ENCODE assay signal across 8 cellular contexts in the genomic region with DNA sequence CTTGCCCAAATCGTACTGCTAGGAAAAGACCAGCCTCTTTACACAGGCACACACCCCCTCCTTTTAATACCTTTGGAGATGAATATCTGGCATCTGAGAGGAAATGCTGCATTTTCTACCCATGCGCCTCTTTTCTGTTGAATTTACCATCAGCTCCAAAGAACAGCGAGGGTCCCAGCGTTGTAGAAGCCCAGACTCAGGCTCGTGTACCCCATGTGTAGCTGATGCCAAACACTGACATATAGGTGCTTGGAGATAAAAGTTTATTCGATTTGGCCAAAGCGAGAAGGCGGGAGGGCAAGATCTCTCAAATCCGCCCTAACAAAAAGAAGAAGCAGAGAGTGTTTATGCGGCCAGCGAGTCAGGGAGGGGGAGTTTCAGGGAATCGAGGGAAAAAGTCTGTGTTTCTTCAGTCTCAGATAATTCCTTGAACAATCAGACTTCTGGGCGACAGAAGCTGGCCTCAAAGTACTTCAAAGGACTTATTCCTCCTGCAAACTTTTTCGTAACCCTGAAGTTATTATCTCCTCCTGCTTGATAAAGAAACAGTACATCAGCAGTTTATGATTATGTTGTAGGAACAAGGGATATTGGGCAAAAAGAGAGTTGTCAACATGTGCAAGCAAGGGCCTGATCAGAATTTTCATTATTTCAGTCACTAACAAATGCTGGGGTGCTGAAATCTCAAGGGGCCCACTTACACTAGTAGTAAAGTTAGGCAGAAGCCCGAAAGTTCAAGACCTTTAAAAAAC. TPM values are rescaled to one million over a fixed set of nuclear protein-coding genes. Genes with fewer than 3 reads are reported as not detected.
DNase-seq lines count a peak whose midpoint lies in the region; ATAC-seq and TF ChIP-seq lines count a peak whose summit lies in the region.

No MANE protein-coding gene starts in this region.

- H3K4me1 ChIP-seq in OCI-LY1 (ENCODE audit: insufficient read depth, low read length, severe bottlenecking) (peaks cover 59% of the 10 kb centered on the region), duodenal mucosa (ENCODE audit: control insufficient read depth in 1 of 2, insufficient read depth in 2 of 2, low read length in 2 of 2) (peaks cover 9 to 20% of the 10 kb centered on the region in 2 donors), neutrophil (ENCODE audit: control insufficient read depth in 1 of 2, insufficient read depth in 1 of 2, low read depth in 1 of 2, low read length in 1 of 2) (peaks cover 59 to 77% of the 10 kb centered on the region in 2 experiments)

- peak overlapping the region; percentile 64 for H3K27ac ChIP-seq in OCI-LY1 (ENCODE audit: low read depth, low read length, poor library complexity, severe bottlenecking)
- H3K27ac ChIP-seq in duodenal mucosa (ENCODE audit: low read depth, low read length), result no peak overlapping the region
- peak overlapping the region; percentile 93 for H3K27ac ChIP-seq in neutrophil

- H3K9ac ChIP-seq in OCI-LY1 (ENCODE audit: low read length) (peak overlapping the region; percentile 74), duodenal mucosa (ENCODE audit: low read depth in 1 of 2, low read length in 2 of 2) (peak overlapping the region; percentile 3 to 4)

- DNase-seq in H7 (no peak), COLO829 (ENCODE audit: low spot score) (no peak), SHP77 treated with DMSO at 0.1 percent for 48 hours (lab: John Stamatoyannopoulos, UW) (no peak), SK-N-DZ (ENCODE audit: low spot score) (no peak)

- peak; percentile 15 for ATAC-seq in GM18498 (IDR thresholded peaks at IDR 0.05; ENCODE audit: unreplicated experiment)

- TF ChIP-seq CTCF in OCI-LY1 (IDR thresholded peaks at IDR 0.05; ENCODE audit: low read length) (no peak), neutrophil (IDR thresholded peaks at IDR 0.05) (no peak)

- 0 out of 2 replicates have a peak, but pooled peaks cover 3% of the 10 kb centered on the region for H3F3A ChIP-seq in OCI-LY1 (ENCODE audit: insufficient read depth, low read length)

- peak overlapping the region; percentile 90 for H2AFZ ChIP-seq in OCI-LY1 (ENCODE audit: low read length)

- no peaks in the 10 kb centered on the region for H4K20me1 ChIP-seq in OCI-LY1 (ENCODE audit: insufficient read depth, low read length)

- H3K4me3 ChIP-seq in H7 (ENCODE audit: insufficient read depth, low read depth, low read length) (peak overlapping the region; percentile 74), OCI-LY1 (ENCODE audit: low read depth, low read length, poor library complexity, severe bottlenecking) (peak overlapping the region; percentile 91), duodenal mucosa (ENCODE audit: low read depth in 1 of 2, low read length in 2 of 2) (peak overlapping the region; percentile 71 to 78), neutrophil (ENCODE audit: low read depth in 1 of 2, low read length in 1 of 2) (peak overlapping the region; percentile 78 to 81)

- no peaks in the 10 kb centered on the region for H3K9me2 ChIP-seq in OCI-LY1 (ENCODE audit: low read depth, low read length)

- H3K27me3 ChIP-seq in H7 (ENCODE audit: control insufficient read depth, insufficient read depth, low read length) (peaks cover 8% of the 10 kb centered on the region; the same call in 1 of the 2 replicates), OCI-LY1 (ENCODE audit: insufficient read depth, low read length) (no peaks in the 10 kb centered on the region), duodenal mucosa (ENCODE audit: control insufficient read depth in 1 of 2, insufficient read depth in 2 of 2, low read length in 2 of 2) (no peaks in the 10 kb centered on the region), neutrophil (no peaks in the 10 kb centered on the region)

- H3K36me3 ChIP-seq in H7 (replicated peaks; ENCODE audit: control insufficient read depth, insufficient read depth, low read length), result no peaks in the 10 kb centered on the region
- H3K36me3 ChIP-seq in OCI-LY1 (ENCODE audit: insufficient read depth, low read length), result no peaks in the 10 kb centered on the region
- no peaks in the 10 kb centered on the region for H3K36me3 ChIP-seq in duodenal mucosa (ENCODE audit: control insufficient read depth in 1 of 2, insufficient read depth in 2 of 2, low read length in 2 of 2)
- no peaks in the 10 kb centered on the region for H3K36me3 ChIP-seq in neutrophil

- no peaks in the 10 kb centered on the region for H3K79me2 ChIP-seq in OCI-LY1 (ENCODE audit: insufficient read depth, low read length)

- H3K9me3 ChIP-seq in OCI-LY1 (ENCODE audit: low read length), result no peaks in the 10 kb centered on the region
- H3K9me3 ChIP-seq in duodenal mucosa (ENCODE audit: control insufficient read depth in 1 of 2, low read length in 2 of 2), result no peaks in the 10 kb centered on the region
- no peaks in the 10 kb centered on the region for H3K9me3 ChIP-seq in neutrophil

- H3K4me2 ChIP-seq in OCI-LY1 (ENCODE audit: low read length), result peak overlapping the region; percentile 89

RNA-seq across cellular contexts. Expression of a gene that starts 0.6 kb away (rescaled TPM):
- 20.1 and 20.7 TPM in 2 replicates for total RNA-seq in H7 (2014; rRNA removed; shearing (Covaris generic))
- 25.8 and 28.6 TPM in 2 replicates for polyA plus RNA-seq in SK-N-DZ (2014; cell fraction: cytosol; rRNA removed)
- polyA plus RNA-seq in SK-N-DZ (2014; cell fraction: nucleus; rRNA removed), result 16.3 and 17.7 TPM in 2 replicates

RNA-seq across cellular contexts. Expression of a gene that starts 35.9 kb away (rescaled TPM):
- 0.33 and 0.83 TPM in 2 replicates for total RNA-seq in H7 (2014; rRNA removed; shearing (Covaris generic))
- polyA plus RNA-seq in SK-N-DZ (2014; cell fraction: cytosol; rRNA removed), result 2.5 and 3.6 TPM in 2 replicates
- polyA plus RNA-seq in SK-N-DZ (2014; cell fraction: nucleus; rRNA removed), result 2.0 and 2.1 TPM in 2 replicates
